ENCODE assay signal across 22 cellular contexts in the genomic region with DNA sequence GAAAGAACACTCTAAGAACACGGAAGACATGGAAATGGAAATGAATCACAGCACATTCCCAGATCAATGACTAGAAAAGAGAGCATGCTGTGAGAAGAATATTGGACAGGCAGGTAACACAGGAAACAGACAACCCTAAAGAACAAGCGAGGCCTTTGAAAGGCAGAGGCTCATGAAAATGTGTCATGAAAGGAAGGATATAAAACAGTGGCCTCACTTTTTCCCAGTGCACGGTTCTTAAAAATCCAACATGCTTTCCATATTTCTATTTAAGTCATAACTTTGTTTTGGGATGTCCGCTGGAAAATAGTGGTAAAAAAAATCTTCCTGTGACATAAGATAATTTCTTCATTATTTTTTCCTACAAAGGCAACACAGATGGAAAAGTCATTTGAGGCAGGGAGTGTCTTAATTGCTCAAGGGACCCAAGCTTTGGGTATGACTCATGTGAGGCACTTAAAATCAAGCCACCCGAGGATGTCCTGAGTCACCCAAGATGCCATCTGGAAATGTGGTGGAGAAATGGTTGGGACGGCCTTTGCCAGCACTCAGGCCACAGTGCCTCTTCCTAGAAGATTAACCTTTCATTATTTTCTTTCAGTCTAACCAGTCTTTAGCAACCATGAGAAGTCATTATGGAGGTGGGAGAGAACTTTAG.
A peak's percentile ranks its signal among the peaks of the same experiment; 100 is the strongest.
DNase-seq lines count a peak whose midpoint lies in the region; ATAC-seq, FAIRE-seq and TF ChIP-seq lines count a peak whose summit lies in the region.
"Had no signal": no experiment of that assay in that cellular context is flagged by ENCODE, and none has a peak within 500 bp of the region (broad histone marks: within the 10 kb centered on the region; RNA-seq: fewer than 3 reads in every experiment).

No MANE protein-coding gene starts in this region.

- no peaks in the 10 kb centered on the region for H3K4me1 Mint-ChIP-seq in stimulated activated naive CD8-positive, alpha-beta T cell treated with anti-CD3 and anti-CD28 coated beads, Interleukin-15, amount 100 ng/mL, for 72 hours
- H3K4me1 Mint-ChIP-seq: central memory CD8-positive, alpha-beta T cell had no signal

- peaks cover 0 to 2% of the 10 kb centered on the region in 2 donors for H3K4me1 ChIP-seq in muscle layer of duodenum (ENCODE audit: control insufficient read depth in 1 of 2, insufficient read depth in 2 of 2, low read length in 2 of 2)
- H3K4me1 ChIP-seq: parathyroid adenoma, upper lobe of left lung had no signal

- no peak overlapping the region for H3K4me3 ChIP-seq in muscle layer of duodenum (ENCODE audit: low read depth in 1 of 2, low read length in 2 of 2)
- H3K4me3 ChIP-seq: K562, SJSA1, upper lobe of left lung had no signal

- ATAC-seq in stimulated activated naive CD8-positive, alpha-beta T cell treated with anti-CD3 and anti-CD28 coated beads, Interleukin-15, Interleukin-2, amounts not matched to agents 100 U/mL and 50 U/mL, for 24 hours: peak; percentile 71
- ATAC-seq in stimulated activated naive CD8-positive, alpha-beta T cell treated with anti-CD3 and anti-CD28 coated beads, Interleukin-15, amount 100 ng/mL, for 72 hours: no peak
- ATAC-seq in GM21529 (IDR thresholded peaks at IDR 0.05; ENCODE audit: unreplicated experiment) (no peak), SK-N-SH treated with all-trans-retinoic acid at 6 μM for 48 hours (no peak)
- ATAC-seq: activated CD4-positive, CD25-positive, alpha-beta regulatory T cell treated with anti-CD3 and anti-CD28 coated beads, Interleukin-2, amount 50 U/mL, for 24 hours; K562; natural killer cell treated with Interleukin-12 subunit alpha and Interleukin-12 subunit beta and Interleukin-15 and Interleukin-18, amount 100 ng/mL, for 72 hours had no signal

- peaks cover 19% of the 10 kb centered on the region for H3K27me3 Mint-ChIP-seq in stimulated activated naive CD8-positive, alpha-beta T cell treated with anti-CD3 and anti-CD28 coated beads, Interleukin-15, amount 100 ng/mL, for 72 hours

- H3K9me3 Mint-ChIP-seq in stimulated activated naive CD8-positive, alpha-beta T cell treated with anti-CD3 and anti-CD28 coated beads, Interleukin-15, amount 100 ng/mL, for 72 hours: no peaks in the 10 kb centered on the region
- H3K9me3 Mint-ChIP-seq: central memory CD8-positive, alpha-beta T cell; natural killer cell treated with Interleukin-12 subunit alpha and Interleukin-12 subunit beta and Interleukin-15 and Interleukin-18, amount 100 ng/mL, for 72 hours had no signal

- no peak overlapping the region for H3K4me3 Mint-ChIP-seq in stimulated activated naive CD8-positive, alpha-beta T cell treated with anti-CD3 and anti-CD28 coated beads, Interleukin-15, amount 100 ng/mL, for 72 hours
- H3K4me3 Mint-ChIP-seq: central memory CD8-positive, alpha-beta T cell; HFFc6; natural killer cell treated with Interleukin-12 subunit alpha and Interleukin-12 subunit beta and Interleukin-15 and Interleukin-18, amount 100 ng/mL, for 72 hours had no signal

- peak overlapping the region; percentile 12 for H3K27ac ChIP-seq in muscle layer of duodenum (ENCODE audit: low read length)
- H3K27ac ChIP-seq: parathyroid adenoma, SJSA1, upper lobe of left lung had no signal

- H3K9me3 ChIP-seq in muscle layer of duodenum (ENCODE audit: control insufficient read depth in 1 of 2, low read length in 2 of 2): no peaks in the 10 kb centered on the region
- H3K9me3 ChIP-seq: SJSA1, upper lobe of left lung had no signal

- no peaks in the 10 kb centered on the region for H3K27me3 ChIP-seq in muscle layer of duodenum (ENCODE audit: low read depth, low read length)
- H3K27me3 ChIP-seq: SJSA1, upper lobe of left lung had no signal

- DNase-seq in stimulated activated naive CD8-positive, alpha-beta T cell treated with anti-CD3 and anti-CD28 coated beads, Interleukin-15, Interleukin-2, amounts not matched to agents 100 U/mL and 50 U/mL, for 24 hours: peak; percentile 6
- no peak for DNase-seq in stimulated activated naive CD8-positive, alpha-beta T cell treated with anti-CD3 and anti-CD28 coated beads, Interleukin-15, amount 100 ng/mL, for 72 hours
- DNase-seq in RCC 7860 (ENCODE audit: low spot score) (no peak), NCI-H1417 treated with DMSO at 0.1 percent for 48 hours (lab: John Stamatoyannopoulos, UW) (no peak), putamen (ENCODE audit: low spot score) (no peak)
- DNase-seq: amniotic stem cell; HFFc6; mammary epithelial cell; NCI-H1105; NCI-H526; stimulated activated CD4-positive, alpha-beta T cell treated with anti-CD3 and anti-CD28 coated beads, Interleukin-12 subunit alpha, Interleukin-12 subunit beta, amount 100 ng/mL, for 4 hours; upper lobe of left lung had no signal

- peaks cover 0 to 8% of the 10 kb centered on the region in 2 donors for H3K36me3 ChIP-seq in muscle layer of duodenum (ENCODE audit: control insufficient read depth in 1 of 2, insufficient read depth in 2 of 2, low read length in 2 of 2)
- H3K36me3 ChIP-seq: SJSA1, upper lobe of left lung had no signal

- no peak overlapping the region for H3K27ac Mint-ChIP-seq in stimulated activated naive CD8-positive, alpha-beta T cell treated with anti-CD3 and anti-CD28 coated beads, Interleukin-15, amount 100 ng/mL, for 72 hours
- H3K27ac Mint-ChIP-seq: HFFc6 had no signal

- FAIRE-seq in RCC 7860 (lab: Jason Lieb, UNC): peak; percentile 57
- FAIRE-seq: islet of Langerhans, K562 had no signal

TF ChIP-seq in SK-N-SH treated with all-trans-retinoic acid at 6 μM for 48 hours, 23 proteins besides CTCF, POLR2A, EP300 and RAD21:
- TF ChIP-seq ZNF565 (CRISPR knock-in tag; conservative IDR thresholded peaks at IDR 0.05; ENCODE audit: low read depth): no peak
- TF ChIP-seq ZC3H10 (CRISPR knock-in tag; IDR thresholded peaks at IDR 0.05): no peak
- TF ChIP-seq OSR1 (CRISPR knock-in tag; IDR thresholded peaks at IDR 0.05): no peak
- TF ChIP-seq, protein P1, sequence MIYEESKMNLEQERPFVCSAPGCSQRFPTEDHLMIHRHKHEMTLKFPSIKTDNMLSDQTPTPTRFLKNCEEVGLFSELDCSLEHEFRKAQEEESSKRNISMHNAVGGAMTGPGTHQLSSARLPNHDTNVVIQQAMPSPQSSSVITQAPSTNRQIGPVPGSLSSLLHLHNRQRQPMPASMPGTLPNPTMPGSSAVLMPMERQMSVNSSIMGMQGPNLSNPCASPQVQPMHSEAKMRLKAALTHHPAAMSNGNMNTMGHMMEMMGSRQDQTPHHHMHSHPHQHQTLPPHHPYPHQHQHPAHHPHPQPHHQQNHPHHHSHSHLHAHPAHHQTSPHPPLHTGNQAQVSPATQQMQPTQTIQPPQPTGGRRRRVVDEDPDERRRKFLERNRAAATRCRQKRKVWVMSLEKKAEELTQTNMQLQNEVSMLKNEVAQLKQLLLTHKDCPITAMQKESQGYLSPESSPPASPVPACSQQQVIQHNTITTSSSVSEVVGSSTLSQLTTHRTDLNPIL (CRISPR knock-in tag; IDR thresholded peaks at IDR 0.05; ENCODE audit: low read depth): no peak
- no peak for TF ChIP-seq PPARA (CRISPR knock-in tag; IDR thresholded peaks at IDR 0.05; ENCODE audit: borderline replicate concordance)
- TF ChIP-seq CSDC2 (CRISPR knock-in tag; IDR thresholded peaks at IDR 0.05): no peak
- no peak for TF ChIP-seq ZNF8 (CRISPR knock-in tag; IDR thresholded peaks at IDR 0.05)
- TF ChIP-seq ZNF70 (CRISPR knock-in tag; IDR thresholded peaks at IDR 0.05): no peak
- no peak for TF ChIP-seq TCF4 (CRISPR knock-in tag; IDR thresholded peaks at IDR 0.05; ENCODE audit: borderline replicate concordance)
